In genomic region chr1:203644191-203644590, GRCh38 we compare ENCODE assay signal across 14 cellular contexts. TPM values are rescaled to one million over a fixed set of nuclear protein-coding genes. Genes with fewer than 3 reads are reported as not detected.
DNase-seq lines count a peak whose midpoint lies in the region; ATAC-seq and TF ChIP-seq lines count a peak whose summit lies in the region.
"Had no signal": no experiment of that assay in that cellular context is flagged by ENCODE, and none has a peak within 500 bp of the region (broad histone marks: within the 10 kb centered on the region; RNA-seq: fewer than 3 reads in every experiment).

No MANE protein-coding gene starts in this region.

- no peaks in the 10 kb centered on the region for H3K27me3 ChIP-seq in muscle layer of duodenum (ENCODE audit: low read depth, low read length)
- no peaks in the 10 kb centered on the region for H3K27me3 ChIP-seq in upper lobe of left lung
- H3K27me3 ChIP-seq: tibial nerve had no signal

- H3K4me3 ChIP-seq in muscle layer of duodenum (ENCODE audit: low read depth in 1 of 2, low read length in 2 of 2) (no peak overlapping the region), upper lobe of left lung (no peak overlapping the region)
- H3K4me3 ChIP-seq: tibial nerve had no signal

- H3K27me3 Mint-ChIP-seq in activated T-cell treated with anti-CD3 and anti-CD28 coated beads, Interleukin-2, amount 50 U/mL, for 72 hours (ENCODE audit: low read depth), result no peaks in the 10 kb centered on the region
- H3K27me3 Mint-ChIP-seq in activated T-cell treated with anti-CD3 and anti-CD28 coated beads, Interleukin-2, amount 50 U/mL, for 4 hours (ENCODE audit: low read depth), result no peaks in the 10 kb centered on the region
- H3K27me3 Mint-ChIP-seq in central memory CD8-positive, alpha-beta T cell, result no peaks in the 10 kb centered on the region
- H3K27me3 Mint-ChIP-seq in activated CD8-positive, alpha-beta T cell treated with anti-CD3 and anti-CD28 coated beads for 36 hours, result no peaks in the 10 kb centered on the region
- H3K27me3 Mint-ChIP-seq: activated CD4-positive, alpha-beta T cell treated with anti-CD3 and anti-CD28 coated beads, Interleukin-2, amount 10 ng/mL, durations not matched to agents 7 days and 5 days had no signal

- POLR2A ChIA-PET in activated CD8-positive, alpha-beta T cell treated with anti-CD3 and anti-CD28 coated beads for 36 hours (lab: Charles Lee), result interaction anchor here (0.5 to 0.7 kb wide), 2 partner anchors 9 to 17 kb away, joined by 3 to 4 read pairs; no protein-coding TSS in a partner anchor

- intact Hi-C loops in activated CD8-positive, alpha-beta T cell treated with anti-CD3 and anti-CD28 coated beads for 36 hours (cut with micrococcal nuclease), result no loop called here

- no peak for TF ChIP-seq POLR2A in upper lobe of left lung (IDR thresholded peaks at IDR 0.05)

- CTCF ChIA-PET in activated CD8-positive, alpha-beta T cell treated with anti-CD3 and anti-CD28 coated beads for 36 hours (lab: Charles Lee), result interaction anchor here (1.0 to 1.8 kb wide), 2 partner anchors 9 to 57 kb away, joined by 3 to 5 read pairs; no protein-coding TSS in a partner anchor

- no peak overlapping the region for H3K4me3 Mint-ChIP-seq in activated T-cell treated with anti-CD3 and anti-CD28 coated beads, Interleukin-2, amount 50 U/mL, for 72 hours
- H3K4me3 Mint-ChIP-seq in activated T-cell treated with anti-CD3 and anti-CD28 coated beads, Interleukin-2, amount 50 U/mL, for 4 hours, result no peak overlapping the region
- peak overlapping the region; percentile 21 for H3K4me3 Mint-ChIP-seq in central memory CD8-positive, alpha-beta T cell
- H3K4me3 Mint-ChIP-seq in activated CD8-positive, alpha-beta T cell treated with anti-CD3 and anti-CD28 coated beads for 36 hours, result no peak overlapping the region
- H3K4me3 Mint-ChIP-seq: activated CD4-positive, alpha-beta T cell treated with anti-CD3 and anti-CD28 coated beads, Interleukin-2, amount 10 ng/mL, durations not matched to agents 7 days and 5 days had no signal

- peaks cover 0 to 1% of the 10 kb centered on the region in 2 donors for H3K36me3 Mint-ChIP-seq in activated T-cell treated with anti-CD3 and anti-CD28 coated beads, Interleukin-2, amount 50 U/mL, for 72 hours (ENCODE audit: insufficient read depth in 2 of 2)
- peaks cover 11% of the 10 kb centered on the region for H3K36me3 Mint-ChIP-seq in activated T-cell treated with anti-CD3 and anti-CD28 coated beads, Interleukin-2, amount 50 U/mL, for 4 hours (ENCODE audit: insufficient read depth)
- H3K36me3 Mint-ChIP-seq in central memory CD8-positive, alpha-beta T cell (ENCODE audit: insufficient read depth), result peaks cover 27% of the 10 kb centered on the region
- H3K36me3 Mint-ChIP-seq in activated CD8-positive, alpha-beta T cell treated with anti-CD3 and anti-CD28 coated beads for 36 hours (ENCODE audit: low read depth), result no peaks in the 10 kb centered on the region

- H3K9me3 Mint-ChIP-seq in activated T-cell treated with anti-CD3 and anti-CD28 coated beads, Interleukin-2, amount 50 U/mL, for 72 hours, result no peaks in the 10 kb centered on the region
- H3K9me3 Mint-ChIP-seq in activated T-cell treated with anti-CD3 and anti-CD28 coated beads, Interleukin-2, amount 50 U/mL, for 4 hours, result no peaks in the 10 kb centered on the region
- H3K9me3 Mint-ChIP-seq in central memory CD8-positive, alpha-beta T cell, result no peaks in the 10 kb centered on the region
- H3K9me3 Mint-ChIP-seq in activated CD8-positive, alpha-beta T cell treated with anti-CD3 and anti-CD28 coated beads for 36 hours, result no peaks in the 10 kb centered on the region
- H3K9me3 Mint-ChIP-seq: activated CD4-positive, alpha-beta T cell treated with anti-CD3 and anti-CD28 coated beads, Interleukin-2, amount 10 ng/mL, durations not matched to agents 7 days and 5 days had no signal

- H3K36me3 ChIP-seq in muscle layer of duodenum (ENCODE audit: control insufficient read depth in 1 of 2, insufficient read depth in 2 of 2, low read length in 2 of 2) (no peaks in the 10 kb centered on the region), upper lobe of left lung (peaks cover 0 to 14% (median 2%) of the 10 kb centered on the region in 4 donors)

- peak overlapping the region; percentile 76 for H3K27ac ChIP-seq in muscle layer of duodenum (ENCODE audit: low read length)
- H3K27ac ChIP-seq in upper lobe of left lung, result peak overlapping the region; percentile 46 to 69 (median 65)

- ATAC-seq in activated T-cell treated with anti-CD3 and anti-CD28 coated beads, Interleukin-2, amount 50 U/mL, for 72 hours (replicated peaks in 1 of 2), result no peak
- ATAC-seq in activated T-cell treated with anti-CD3 and anti-CD28 coated beads, Interleukin-2, amount 50 U/mL, for 4 hours, result no peak
- ATAC-seq in central memory CD8-positive, alpha-beta T cell (replicated peaks; ENCODE audit: extremely low read depth, poor library complexity, severe bottlenecking), result no peak
- ATAC-seq in upper lobe of left lung (ENCODE audit: low FRiP score in 2 of 2) (no peak), GM18909 (IDR thresholded peaks at IDR 0.05; ENCODE audit: poor library complexity, unreplicated experiment) (no peak)
- no peak for ATAC-seq in activated CD8-positive, alpha-beta T cell treated with anti-CD3 and anti-CD28 coated beads for 36 hours

- H3K4me1 ChIP-seq in muscle layer of duodenum (ENCODE audit: control insufficient read depth in 1 of 2, insufficient read depth in 2 of 2, low read length in 2 of 2) (peaks cover 15 to 50% of the 10 kb centered on the region in 2 donors), upper lobe of left lung (peaks cover 30 to 73% (median 35%) of the 10 kb centered on the region in 4 donors)

- DNase-seq in activated T-cell treated with anti-CD3 and anti-CD28 coated beads, Interleukin-2, amount 50 U/mL, for 72 hours, result no peak
- DNase-seq in activated T-cell treated with anti-CD3 and anti-CD28 coated beads, Interleukin-2, amount 50 U/mL, for 4 hours, result no peak
- DNase-seq in central memory CD8-positive, alpha-beta T cell (ENCODE audit: low spot score in 2 of 2), result no peak
- DNase-seq in upper lobe of left lung (no peak), occipital lobe (lab: John Stamatoyannopoulos, UW) (no peak)
- DNase-seq in activated CD8-positive, alpha-beta T cell treated with anti-CD3 and anti-CD28 coated beads for 36 hours, result no peak
- DNase-seq: activated CD4-positive, alpha-beta T cell treated with anti-CD3 and anti-CD28 coated beads, Interleukin-2, amount 10 ng/mL, durations not matched to agents 7 days and 5 days; activated T-cell treated with anti-CD3 and anti-CD28 coated beads, Interleukin-2, amount 50 U/mL, for 48 hours; Calu3; NCI-H2029; nucleus accumbens had no signal

- H3K27ac Mint-ChIP-seq in activated T-cell treated with anti-CD3 and anti-CD28 coated beads, Interleukin-2, amount 50 U/mL, for 72 hours, result peak overlapping the region; percentile 30
- H3K27ac Mint-ChIP-seq in central memory CD8-positive, alpha-beta T cell (ENCODE audit: low read depth), result peak overlapping the region; percentile 93
- H3K27ac Mint-ChIP-seq in activated CD8-positive, alpha-beta T cell treated with anti-CD3 and anti-CD28 coated beads for 36 hours, result no peak overlapping the region

- TF ChIP-seq EP300 in upper lobe of left lung (IDR thresholded peaks at IDR 0.05), result no peak

- no peaks in the 10 kb centered on the region for H3K9me3 ChIP-seq in muscle layer of duodenum (ENCODE audit: control insufficient read depth in 1 of 2, low read length in 2 of 2)
- H3K9me3 ChIP-seq in upper lobe of left lung, result no peaks in the 10 kb centered on the region
- H3K9me3 ChIP-seq: tibial nerve had no signal

- 84 to 88% methylated on average over 1 of the region's 1 CpG for WGBS in upper lobe of left lung, 2 donors

- no peak for TF ChIP-seq CTCF in upper lobe of left lung (IDR thresholded peaks at IDR 0.05)
- no peak for TF ChIP-seq CTCF in activated CD8-positive, alpha-beta T cell treated with anti-CD3 and anti-CD28 coated beads for 36 hours (IDR thresholded peaks at IDR 0.05)

- H3K4me1 Mint-ChIP-seq in activated T-cell treated with anti-CD3 and anti-CD28 coated beads, Interleukin-2, amount 50 U/mL, for 72 hours (ENCODE audit: low read depth), result peaks cover 37% of the 10 kb centered on the region
- H3K4me1 Mint-ChIP-seq in activated T-cell treated with anti-CD3 and anti-CD28 coated beads, Interleukin-2, amount 50 U/mL, for 4 hours (ENCODE audit: low read depth), result peaks cover 70% of the 10 kb centered on the region
- peaks cover 73% of the 10 kb centered on the region for H3K4me1 Mint-ChIP-seq in central memory CD8-positive, alpha-beta T cell
- H3K4me1 Mint-ChIP-seq in activated CD8-positive, alpha-beta T cell treated with anti-CD3 and anti-CD28 coated beads for 36 hours (ENCODE audit: low read depth), result peaks cover 40% of the 10 kb centered on the region

RNA-seq across cellular contexts. Expression of gene ATP2B4, which starts 17.6 kb away (rescaled TPM):
- 10 to 100 TPM; 34.1 to 65.5 TPM for total RNA-seq in activated T-cell treated with anti-CD3 and anti-CD28 coated beads, Interleukin-2, amount 50 U/mL, for 72 hours
- total RNA-seq in activated T-cell treated with anti-CD3 and anti-CD28 coated beads, Interleukin-2, amount 50 U/mL, for 4 hours, result 10 to 100 TPM in 2 of 3 donors, 1 to 10 TPM in 1; 6.1 to 17.0 (median 12.1) TPM
- total RNA-seq in upper lobe of left lung (100 to 1,000 TPM in 2 of 6 donors, 10 to 100 TPM in 4; 54.0 to 152 (median 90.5) TPM), occipital lobe (35.2 TPM)
- total RNA-seq in activated CD8-positive, alpha-beta T cell treated with anti-CD3 and anti-CD28 coated beads for 36 hours, result 10 to 100 TPM; 12.0 to 15.9 TPM
